Comparison of ENCODE assay signal across 9 cellular contexts in genomic region chr7:19982841-19983835, GRCh38.
A peak's percentile ranks its signal among the peaks of the same experiment; 100 is the strongest.
DNase-seq lines count a peak whose midpoint lies in the region; ATAC-seq, FAIRE-seq and TF ChIP-seq lines count a peak whose summit lies in the region.
"Had no signal": no experiment of that assay in that cellular context is flagged by ENCODE, and none has a peak within 500 bp of the region (broad histone marks: within the 10 kb centered on the region; RNA-seq: fewer than 3 reads in every experiment).

No MANE protein-coding gene starts in this region.

- in situ Hi-C loops in GM12878 (cut with MboI) = loop anchor here (5.0 kb wide), 2 partner anchors 334 to 614 kb away; no protein-coding TSS in a partner anchor

- TF ChIP-seq CTCF in KMS-11 (conservative IDR thresholded peaks at IDR 0.05; ENCODE audit: low read depth, low read length) = peak; percentile 65
- peak; percentile 43 to 55 (median 46); a peak in 5 of 6 replicates for TF ChIP-seq CTCF in GM12878 (IDR thresholded peaks at IDR 0.05 in 2 of 3, conservative IDR thresholded peaks at IDR 0.05 in 1 of 3; ENCODE audit: control insufficient read depth in 2 of 3, extremely low read depth in 1 of 3, insufficient read depth in 1 of 3, low read depth in 3 of 3, low read length in 3 of 3)
- peak; percentile 51 for TF ChIP-seq CTCF in neural crest cell (conservative IDR thresholded peaks at IDR 0.05)

- TF ChIP-seq RAD21 in GM12878 (IDR thresholded peaks at IDR 0.05; ENCODE audit: insufficient read depth, low read depth, low read length) = peak; percentile 89

- H3K9me3 ChIP-seq in GM12878 (replicated peaks; ENCODE audit: control insufficient read depth, insufficient read depth, low read length) = no peaks in the 10 kb centered on the region

- POLR2A ChIA-PET in GM12878 (lab: Charles Lee) = interaction anchor here (0.6 to 1.0 kb wide), 4 partner anchors 11 to 333 kb away, joined by 3 to 4 read pairs (median 3); no protein-coding TSS in a partner anchor

- H3K27ac ChIP-seq in KMS-11 (no peak overlapping the region), GM12878 (ENCODE audit: control insufficient read depth, insufficient read depth) (no peak overlapping the region)

- no peaks in the 10 kb centered on the region for H3K36me3 Mint-ChIP-seq in activated naive CD8-positive, alpha-beta T cell treated with anti-CD3 and anti-CD28 coated beads, Interleukin-2, amount 50 U/mL, for 24 hours (ENCODE audit: low read depth)
- H3K36me3 Mint-ChIP-seq in activated naive CD8-positive, alpha-beta T cell treated with anti-CD3 and anti-CD28 coated beads for 36 hours = no peaks in the 10 kb centered on the region
- no peaks in the 10 kb centered on the region for H3K36me3 Mint-ChIP-seq in neural crest cell (ENCODE audit: low read depth)

- H3K9me3 Mint-ChIP-seq in activated naive CD8-positive, alpha-beta T cell treated with anti-CD3 and anti-CD28 coated beads, Interleukin-2, amount 50 U/mL, for 24 hours = peaks cover 6% of the 10 kb centered on the region
- H3K9me3 Mint-ChIP-seq in activated naive CD8-positive, alpha-beta T cell treated with anti-CD3 and anti-CD28 coated beads for 36 hours = no peaks in the 10 kb centered on the region
- H3K9me3 Mint-ChIP-seq in neural crest cell = peaks cover 2% of the 10 kb centered on the region
- H3K9me3 Mint-ChIP-seq: dendritic cell treated with granulocyte-macrophage colony-stimulating factor and Interleukin-4, amounts not matched to agents 40 ng/mL and 50 ng/mL, for 4 days had no signal

- FAIRE-seq in GM12878 (lab: Jason Lieb, UNC) = peak; percentile 47

- H3K79me2 ChIP-seq in KMS-11 (ENCODE audit: insufficient read depth, low read depth) (no peaks in the 10 kb centered on the region), GM12878 (ENCODE audit: control insufficient read depth, insufficient read depth, low read length) (no peaks in the 10 kb centered on the region)

- no peak for TF ChIP-seq POLR2A in GM12878 (IDR thresholded peaks at IDR 0.05; ENCODE audit: low read depth, low read length)

- H3K9ac ChIP-seq in KMS-11 (no peak overlapping the region), GM12878 (ENCODE audit: control insufficient read depth, insufficient read depth, low read length) (no peak overlapping the region)

- no peaks in the 10 kb centered on the region for H3K27me3 ChIP-seq in KMS-11 (ENCODE audit: insufficient read depth, low read depth)
- H3K27me3 ChIP-seq in GM12878 (replicated peaks in 1 of 2; ENCODE audit: control insufficient read depth in 2 of 2, insufficient read depth in 2 of 2, low read length in 1 of 2) = no peaks in the 10 kb centered on the region

- peak; percentile 7 for DNase-seq in activated naive CD8-positive, alpha-beta T cell treated with anti-CD3 and anti-CD28 coated beads, Interleukin-2, amount 50 U/mL, for 24 hours
- no peak for DNase-seq in activated naive CD8-positive, alpha-beta T cell treated with anti-CD3 and anti-CD28 coated beads for 36 hours
- peak; percentile 38 for DNase-seq in GM12878 (ENCODE audit: low read depth, low spot score)
- peak; percentile 11 for DNase-seq in neural crest cell (ENCODE audit: low read depth, low spot score)
- no peak for DNase-seq in germinal center (ENCODE audit: low spot score)
- no peak for DNase-seq in HuH-7.5 (ENCODE audit: low spot score)
- DNase-seq in effector CD8-positive, alpha-beta T cell (lab: John Stamatoyannopoulos, UW) = no peak

- no TSS peak for BruUV-seq in GM12878 (replicated peaks; lab: Mats Ljungman, UMichigan)

- H3K27me3 Mint-ChIP-seq in activated naive CD8-positive, alpha-beta T cell treated with anti-CD3 and anti-CD28 coated beads, Interleukin-2, amount 50 U/mL, for 24 hours = no peaks in the 10 kb centered on the region
- H3K27me3 Mint-ChIP-seq in activated naive CD8-positive, alpha-beta T cell treated with anti-CD3 and anti-CD28 coated beads for 36 hours = no peaks in the 10 kb centered on the region
- no peaks in the 10 kb centered on the region for H3K27me3 Mint-ChIP-seq in neural crest cell (ENCODE audit: low read depth)
- H3K27me3 Mint-ChIP-seq: dendritic cell treated with granulocyte-macrophage colony-stimulating factor and Interleukin-4, amounts not matched to agents 40 ng/mL and 50 ng/mL, for 4 days had no signal

- CTCF ChIA-PET in GM12878 (lab: Yijun Ruan, JAX) = interaction anchor here (0.7 to 5.9 kb wide), 50 partner anchors 9 to 633 kb away, joined by 3 to 113 read pairs (median 4); partner anchors contain the start of gene ABCB5

- intact Hi-C loops in GM12878 (cut with micrococcal nuclease; ENCODE audit: unreplicated experiment) = loop anchor here (1.0 to 5.0 kb wide), 9 partner anchors 130 to 615 kb away; no protein-coding TSS in a partner anchor

- no peak for ATAC-seq in activated naive CD8-positive, alpha-beta T cell treated with anti-CD3 and anti-CD28 coated beads, Interleukin-2, amount 50 U/mL, for 24 hours
- ATAC-seq in GM12878 = peak; percentile 86

- TF ChIP-seq EP300 in GM12878 (IDR thresholded peaks at IDR 0.05; ENCODE audit: borderline replicate concordance in 1 of 2, control insufficient read depth in 1 of 2, low read depth in 2 of 2, low read length in 2 of 2) = no peak

- no peak overlapping the region for H3K4me3 ChIP-seq in KMS-11 (IDR thresholded peaks at IDR 0.05; ENCODE audit: insufficient read depth, low read depth, low read length)
- no peak overlapping the region for H3K4me3 ChIP-seq in GM12878

- no peak overlapping the region for H3K27ac Mint-ChIP-seq in activated naive CD8-positive, alpha-beta T cell treated with anti-CD3 and anti-CD28 coated beads, Interleukin-2, amount 50 U/mL, for 24 hours
- H3K27ac Mint-ChIP-seq in activated naive CD8-positive, alpha-beta T cell treated with anti-CD3 and anti-CD28 coated beads for 36 hours = no peak overlapping the region
- no peak overlapping the region for H3K27ac Mint-ChIP-seq in neural crest cell (ENCODE audit: unreplicated experiment)
- H3K27ac Mint-ChIP-seq: dendritic cell treated with granulocyte-macrophage colony-stimulating factor and Interleukin-4, amounts not matched to agents 40 ng/mL and 50 ng/mL, for 4 days had no signal

- WGBS in GM12878 (ENCODE audit: insufficient coverage, insufficient replicate concordance, low lambda C conversion rate, missing lambda C conversion rate) = 33% methylated on average over 6 of the region's 6 CpGs

- H3K4me2 ChIP-seq in KMS-11 (no peak overlapping the region), GM12878 (ENCODE audit: control insufficient read depth, insufficient read depth) (no peak overlapping the region)

- H2AFZ ChIP-seq in KMS-11 (ENCODE audit: low read depth) (no peak overlapping the region), GM12878 (ENCODE audit: control insufficient read depth, low read depth, low read length) (peak overlapping the region; percentile 21; the same call in 1 of the 2 replicates)

- no peak overlapping the region for H3K4me3 Mint-ChIP-seq in activated naive CD8-positive, alpha-beta T cell treated with anti-CD3 and anti-CD28 coated beads, Interleukin-2, amount 50 U/mL, for 24 hours
- H3K4me3 Mint-ChIP-seq in activated naive CD8-positive, alpha-beta T cell treated with anti-CD3 and anti-CD28 coated beads for 36 hours = no peak overlapping the region
- no peak overlapping the region for H3K4me3 Mint-ChIP-seq in neural crest cell
- H3K4me3 Mint-ChIP-seq: dendritic cell treated with granulocyte-macrophage colony-stimulating factor and Interleukin-4, amounts not matched to agents 40 ng/mL and 50 ng/mL, for 4 days had no signal

- H4K20me1 ChIP-seq in KMS-11 (ENCODE audit: insufficient read depth) (no peaks in the 10 kb centered on the region), GM12878 (ENCODE audit: control insufficient read depth, insufficient read depth) (no peaks in the 10 kb centered on the region)

- no peaks in the 10 kb centered on the region for H3K4me1 Mint-ChIP-seq in activated naive CD8-positive, alpha-beta T cell treated with anti-CD3 and anti-CD28 coated beads, Interleukin-2, amount 50 U/mL, for 24 hours
- H3K4me1 Mint-ChIP-seq in activated naive CD8-positive, alpha-beta T cell treated with anti-CD3 and anti-CD28 coated beads for 36 hours = no peaks in the 10 kb centered on the region
- H3K4me1 Mint-ChIP-seq in neural crest cell = no peaks in the 10 kb centered on the region

- SMC1A ChIA-PET in GM12878 (lab: Charles Lee; ENCODE audit: uncharacterized antibody, unreplicated experiment) = interaction anchor here (0.6 to 5.8 kb wide), 41 partner anchors 9 to 614 kb away, joined by 3 to 74 read pairs (median 5); no protein-coding TSS in a partner anchor

- RAD21 ChIA-PET in GM12878 (lab: Charles Lee; ENCODE audit: unreplicated experiment) = interaction anchor here (0.6 to 4.3 kb wide), 31 partner anchors 23 to 617 kb away, joined by 3 to 42 read pairs (median 4); no protein-coding TSS in a partner anchor

- H3K4me1 ChIP-seq in KMS-11 (ENCODE audit: low read depth, poor library complexity, severe bottlenecking) (peaks cover 12% of the 10 kb centered on the region), GM12878 (ENCODE audit: control insufficient read depth, insufficient read depth, low read length) (no peaks in the 10 kb centered on the region; the same call in 1 of the 2 replicates)

- H3K36me3 ChIP-seq in KMS-11 (ENCODE audit: insufficient read depth) = no peaks in the 10 kb centered on the region
- no peaks in the 10 kb centered on the region for H3K36me3 ChIP-seq in GM12878 (ENCODE audit: control insufficient read depth in 2 of 2, insufficient read depth in 2 of 2, low read length in 1 of 2)

TF ChIP-seq in GM12878, 131 proteins besides CTCF, POLR2A, EP300 and RAD21:
- 0 out of 2 replicates have a peak, but pooled peaks have one; percentile 24 for TF ChIP-seq YY1 (IDR thresholded peaks at IDR 0.05; ENCODE audit: low read depth, low read length)
- no peak for TF ChIP-seq CREB1 (IDR thresholded peaks at IDR 0.05; ENCODE audit: low read depth)
- TF ChIP-seq RB1 (IDR thresholded peaks at IDR 0.05; ENCODE audit: borderline replicate concordance) = 0 out of 2 replicates have a peak, but pooled peaks have one; percentile 27
- peak; percentile 58 for TF ChIP-seq SMC3 (IDR thresholded peaks at IDR 0.05; ENCODE audit: borderline replicate concordance, low read length)

Comparison
In these comparisons a context has a peak if more than half of its experiments do, and no peak if none do; other contexts are left out.
1. DNase-seq: peak in activated naive CD8-positive, alpha-beta T cell treated with anti-CD3 and anti-CD28 coated beads, Interleukin-2, amount 50 U/mL, for 24 hours (single experiment), GM12878 (single experiment) and neural crest cell (single experiment); none in activated naive CD8-positive, alpha-beta T cell treated with anti-CD3 and anti-CD28 coated beads for 36 hours (single experiment), germinal center (single experiment), HuH-7.5 (single experiment) and effector CD8-positive, alpha-beta T cell (single experiment).
2. Peak in every context shown above with its lines, with median percentiles within 50 percentile points of each other: CTCF ChIP-seq.